1 cellular context compared by ENCODE assay signal in genomic region chr7:100126931-100127865, GRCh38.
TF ChIP-seq lines count a peak whose summit lies in the region.

Gene MBLAC1, plus strand, starts transcription at chr7:100126967. Its CDS starts 429 bp downstream, at chr7:100127396.

TF ChIP-seq in HepG2, 621 proteins besides CTCF, POLR2A, EP300 and RAD21 (continued from another document and continues in another):
- TF ChIP-seq FOXK1 (CRISPR knock-in tag; IDR thresholded peaks at IDR 0.05; ENCODE audit: borderline replicate concordance, low read depth): peak; percentile 49; the same call in 1 of the 2 replicates
- TF ChIP-seq NFKBIZ (CRISPR knock-in tag; IDR thresholded peaks at IDR 0.05): no peak
- no peak for TF ChIP-seq ATAD3A (CRISPR knock-in tag; IDR thresholded peaks at IDR 0.05)
- 0 out of 2 replicates have a peak, but pooled peaks have one; percentile 56 for TF ChIP-seq CREBL2 (CRISPR knock-in tag; IDR thresholded peaks at IDR 0.05; ENCODE audit: borderline replicate concordance)
- TF ChIP-seq ZNF597 (CRISPR knock-in tag; IDR thresholded peaks at IDR 0.05): no peak; the same call in 1 of the 2 replicates
- TF ChIP-seq ZNF615 (CRISPR knock-in tag; IDR thresholded peaks at IDR 0.05; ENCODE audit: borderline replicate concordance): 0 out of 2 replicates have a peak, but pooled peaks have one; percentile 37
- TF ChIP-seq ZNF350 (CRISPR knock-in tag; IDR thresholded peaks at IDR 0.05; ENCODE audit: borderline replicate concordance, low read depth): peak; percentile 41; the same call in 1 of the 2 replicates
- no peak for TF ChIP-seq THRA (CRISPR knock-in tag; IDR thresholded peaks at IDR 0.05; ENCODE audit: borderline replicate concordance)
- TF ChIP-seq FOXC1 (CRISPR knock-in tag; IDR thresholded peaks at IDR 0.05; ENCODE audit: borderline replicate concordance): peak; percentile 80
- peak; percentile 77; the same call in 1 of the 2 replicates for TF ChIP-seq SAP130 (CRISPR knock-in tag; IDR thresholded peaks at IDR 0.05; ENCODE audit: low read depth)
- peak; percentile 4; the same call in 1 of the 2 replicates for TF ChIP-seq ZNF788 (CRISPR knock-in tag; IDR thresholded peaks at IDR 0.05; ENCODE audit: borderline replicate concordance)
- TF ChIP-seq STAT6 (CRISPR knock-in tag; IDR thresholded peaks at IDR 0.05; ENCODE audit: borderline replicate concordance): 0 out of 2 replicates have a peak, but pooled peaks have one; percentile 15
- peak; percentile 78; the same call in 1 of the 2 replicates for TF ChIP-seq ARID2 (CRISPR knock-in tag; IDR thresholded peaks at IDR 0.05; ENCODE audit: borderline replicate concordance)
- peak; percentile 87 for TF ChIP-seq ZHX2 (IDR thresholded peaks at IDR 0.05; ENCODE audit: low read depth)
- TF ChIP-seq ZHX2 (CRISPR knock-in tag; IDR thresholded peaks at IDR 0.05; ENCODE audit: borderline replicate concordance): peak; percentile 73; the same call in 1 of the 2 replicates
- TF ChIP-seq ELF1 (CRISPR knock-in tag; IDR thresholded peaks at IDR 0.05): no peak
- no peak for TF ChIP-seq PRDM15 (CRISPR knock-in tag; IDR thresholded peaks at IDR 0.05)
- TF ChIP-seq TRIM22 (IDR thresholded peaks at IDR 0.05): no peak
- TF ChIP-seq MTA1 (CRISPR knock-in tag; IDR thresholded peaks at IDR 0.05; ENCODE audit: borderline replicate concordance): no peak
- TF ChIP-seq JUND (CRISPR knock-in tag; IDR thresholded peaks at IDR 0.05): no peak
- peak; percentile 19; the same call in 1 of the 2 replicates for TF ChIP-seq HOXD1 (CRISPR knock-in tag; IDR thresholded peaks at IDR 0.05)
- TF ChIP-seq ZNF609 (CRISPR knock-in tag; IDR thresholded peaks at IDR 0.05; ENCODE audit: borderline replicate concordance): no peak
- TF ChIP-seq ZNF740 (CRISPR knock-in tag; IDR thresholded peaks at IDR 0.05): peak; percentile 57
- no peak; the same call in 1 of the 2 replicates for TF ChIP-seq ZFP90 (CRISPR knock-in tag; IDR thresholded peaks at IDR 0.05; ENCODE audit: borderline replicate concordance)
- no peak for TF ChIP-seq E2F5 (CRISPR knock-in tag; conservative IDR thresholded peaks at IDR 0.05)
- TF ChIP-seq HCFC1 (IDR thresholded peaks at IDR 0.05; ENCODE audit: low read depth, low read length): peak; percentile 26; the same call in 1 of the 2 replicates
- no peak for TF ChIP-seq ZNF75D (CRISPR knock-in tag; IDR thresholded peaks at IDR 0.05; ENCODE audit: borderline replicate concordance)
- TF ChIP-seq ZBTB21 (CRISPR knock-in tag; IDR thresholded peaks at IDR 0.05): no peak
- TF ChIP-seq TSC22D2 (CRISPR knock-in tag; IDR thresholded peaks at IDR 0.05; ENCODE audit: borderline replicate concordance): 0 out of 2 replicates have a peak, but pooled peaks have one; percentile 8
- TF ChIP-seq SMAD9 (CRISPR knock-in tag; IDR thresholded peaks at IDR 0.05): no peak
- TF ChIP-seq ZNF225 (CRISPR knock-in tag; IDR thresholded peaks at IDR 0.05): peak; percentile 86; the same call in 1 of the 2 replicates
- TF ChIP-seq TARDBP (CRISPR knock-in tag; IDR thresholded peaks at IDR 0.05): peak; percentile 20; the same call in 1 of the 2 replicates
